In genomic region chr18:78703297-78703696, GRCh38 we compare ENCODE assay signal across 14 cellular contexts.
"Had no signal": no experiment of that assay in that cellular context is flagged by ENCODE, and none has a peak within 500 bp of the region (broad histone marks: within the 10 kb centered on the region; RNA-seq: fewer than 3 reads in every experiment).

No MANE protein-coding gene starts in this region.

- H3K4me2 ChIP-seq: smooth muscle cell had no signal

- H3K4me3 ChIP-seq: colonic mucosa, esophagus squamous epithelium, gastroesophageal sphincter, mucosa of descending colon, ovary, right atrium auricular region, smooth muscle cell had no signal

- H3K9me3 ChIP-seq: colonic mucosa, ovary had no signal

- H3K27me3 ChIP-seq: colonic mucosa, ovary, right atrium auricular region had no signal

- H3K36me3 ChIP-seq: colonic mucosa, esophagus squamous epithelium, gastroesophageal sphincter, ovary, right atrium auricular region had no signal

- DNase-seq: colonic mucosa; dermis blood vessel endothelial cell; esophagus squamous epithelium; foreskin fibroblast; glutamatergic neuron; mucosa of descending colon; naive thymus-derived CD8-positive, alpha-beta T cell; ovary; stimulated activated CD4-positive, alpha-beta T cell treated with anti-CD3 and anti-CD28 coated beads, Interleukin-2, amount 100 ng/mL, for 48 hours; stimulated activated naive CD4-positive, alpha-beta T cell treated with Interleukin-2 at 50 U/mL for 16 hours; trophoblast cell had no signal

- ATAC-seq: gastroesophageal sphincter; mucosa of descending colon; naive thymus-derived CD8-positive, alpha-beta T cell had no signal

- H3K4me1 ChIP-seq: colonic mucosa, esophagus squamous epithelium, gastroesophageal sphincter, right atrium auricular region had no signal

- H3K27ac ChIP-seq: colonic mucosa, esophagus squamous epithelium, gastroesophageal sphincter, ovary, right atrium auricular region had no signal
